Comparison of ENCODE assay signal across 12 cellular contexts in genomic region chr1:44501022-44501910, GRCh38.
DNase-seq lines count a peak whose midpoint lies in the region; ATAC-seq and TF ChIP-seq lines count a peak whose summit lies in the region.
"Had no signal": no experiment of that assay in that cellular context is flagged by ENCODE, and none has a peak within 500 bp of the region (broad histone marks: within the 10 kb centered on the region; RNA-seq: fewer than 3 reads in every experiment).

No MANE protein-coding gene starts in this region.

- no peaks in the 10 kb centered on the region for H3K9me3 Mint-ChIP-seq in endodermal cell
- H3K9me3 Mint-ChIP-seq: stimulated activated effector memory CD8-positive, alpha-beta T cell treated with anti-CD3 and anti-CD28 coated beads, Interleukin-12 subunit alpha, Interleukin-12 subunit beta, amount 100 ng/mL, for 72 hours had no signal

- H3K4me3 Mint-ChIP-seq in endodermal cell: no peak overlapping the region
- H3K4me3 Mint-ChIP-seq: stimulated activated effector memory CD8-positive, alpha-beta T cell treated with anti-CD3 and anti-CD28 coated beads, Interleukin-12 subunit alpha, Interleukin-12 subunit beta, amount 100 ng/mL, for 72 hours; T-helper 17 cell had no signal

- H3K27ac ChIP-seq in endodermal cell (ENCODE audit: low read depth, low read length): peak overlapping the region; percentile 63
- H3K27ac ChIP-seq in layer of hippocampus (ENCODE audit: low read depth, low read length): peak overlapping the region; percentile 89
- H3K27ac ChIP-seq in Peyer's patch: no peak overlapping the region

- no peaks in the 10 kb centered on the region for H3K36me3 ChIP-seq in endodermal cell (ENCODE audit: control insufficient read depth, insufficient read depth, low read length)
- H3K36me3 ChIP-seq in MG63: no peaks in the 10 kb centered on the region
- no peaks in the 10 kb centered on the region for H3K36me3 ChIP-seq in Peyer's patch

- TF ChIP-seq CTCF in endodermal cell (conservative IDR thresholded peaks at IDR 0.05) (no peak), Peyer's patch (IDR thresholded peaks at IDR 0.05) (no peak)

- H3K4me3 ChIP-seq in endodermal cell (ENCODE audit: low read length) (peak overlapping the region; percentile 49), MG63 (no peak overlapping the region), Peyer's patch (no peak overlapping the region)

- peak overlapping the region; percentile 41 for H3K27ac Mint-ChIP-seq in endodermal cell
- H3K27ac Mint-ChIP-seq: stimulated activated effector memory CD8-positive, alpha-beta T cell treated with anti-CD3 and anti-CD28 coated beads, Interleukin-12 subunit alpha, Interleukin-12 subunit beta, amount 100 ng/mL, for 72 hours; T-helper 17 cell had no signal

- H3K27me3 Mint-ChIP-seq in endodermal cell (ENCODE audit: insufficient read depth): peaks cover 31% of the 10 kb centered on the region

- H3K9me3 ChIP-seq in endodermal cell (ENCODE audit: control insufficient read depth, low read length) (no peaks in the 10 kb centered on the region), MG63 (no peaks in the 10 kb centered on the region), Peyer's patch (no peaks in the 10 kb centered on the region)

- H3K27me3 ChIP-seq in endodermal cell (ENCODE audit: control insufficient read depth, insufficient read depth, low read length, poor library complexity, severe bottlenecking) (peaks cover 38% of the 10 kb centered on the region), layer of hippocampus (ENCODE audit: control insufficient read depth, insufficient read depth, low read length) (no peaks in the 10 kb centered on the region), MG63 (no peaks in the 10 kb centered on the region), Peyer's patch (no peaks in the 10 kb centered on the region)

- peak; percentile 54 for ATAC-seq in sciatic nerve
- ATAC-seq: stimulated activated effector memory CD8-positive, alpha-beta T cell treated with anti-CD3 and anti-CD28 coated beads, Interleukin-12 subunit alpha, Interleukin-12 subunit beta, amount 100 ng/mL, for 72 hours; T-helper 17 cell had no signal

- H3K4me1 ChIP-seq in endodermal cell (ENCODE audit: control insufficient read depth, insufficient read depth, low read length): peaks cover 7% of the 10 kb centered on the region
- no peaks in the 10 kb centered on the region for H3K4me1 ChIP-seq in Peyer's patch

- intact Hi-C loops in sciatic nerve (cut with DNase I): no loop called here

- no peak for TF ChIP-seq POLR2A in Peyer's patch (IDR thresholded peaks at IDR 0.05)

- H3K4me1 Mint-ChIP-seq in endodermal cell: peaks cover 12% of the 10 kb centered on the region
- H3K4me1 Mint-ChIP-seq: stimulated activated effector memory CD8-positive, alpha-beta T cell treated with anti-CD3 and anti-CD28 coated beads, Interleukin-12 subunit alpha, Interleukin-12 subunit beta, amount 100 ng/mL, for 72 hours; T-helper 17 cell had no signal

- H3K9ac ChIP-seq in endodermal cell (ENCODE audit: extremely low read depth, low read length, poor library complexity, severe bottlenecking): no peak overlapping the region

- H3K36me3 Mint-ChIP-seq in endodermal cell (ENCODE audit: low read depth): no peaks in the 10 kb centered on the region
- H3K36me3 Mint-ChIP-seq: stimulated activated effector memory CD8-positive, alpha-beta T cell treated with anti-CD3 and anti-CD28 coated beads, Interleukin-12 subunit alpha, Interleukin-12 subunit beta, amount 100 ng/mL, for 72 hours had no signal

- WGBS in endodermal cell (ENCODE audit: insufficient coverage in 1 of 2, insufficient read length in 1 of 2), 2 experiments: 10% methylated on average over 12 of the region's 13 CpGs; no CpG with 5 or more reads in 1 of the 2 experiments

- DNase-seq in NCI-H69 (lab: John Stamatoyannopoulos, UW) (peak; percentile 29), endodermal cell (peak; percentile 80), sciatic nerve (ENCODE audit: low spot score) (no peak), MG63 (no peak), COLO668 (lab: John Stamatoyannopoulos, UW; ENCODE audit: unreplicated experiment) (no peak), MV-4-11 (lab: John Stamatoyannopoulos, UW) (no peak), Peyer's patch (no peak)
- DNase-seq: activated CD4-positive, alpha-beta T cell treated with anti-CD3 and anti-CD28 coated beads, Interleukin-2, amount 50 U/mL, for 48 hours; NCI-H2081 treated with DMSO at 0.1 percent for 48 hours; T-helper 17 cell had no signal

Comparison
In these comparisons a context has a peak if more than half of its experiments do, and no peak if none do; other contexts are left out.
1. DNase-seq: peak in NCI-H69 (single experiment) and endodermal cell (single experiment); none in sciatic nerve (single experiment), MG63 (single experiment), COLO668 (single experiment), MV-4-11 (single experiment) and Peyer's patch (0 of 3).
2. H3K27ac ChIP-seq: peak in endodermal cell (single experiment) and layer of hippocampus (single experiment); none in Peyer's patch (0 of 4).